ENCODE assay signal across 9 cellular contexts in the genomic region with DNA sequence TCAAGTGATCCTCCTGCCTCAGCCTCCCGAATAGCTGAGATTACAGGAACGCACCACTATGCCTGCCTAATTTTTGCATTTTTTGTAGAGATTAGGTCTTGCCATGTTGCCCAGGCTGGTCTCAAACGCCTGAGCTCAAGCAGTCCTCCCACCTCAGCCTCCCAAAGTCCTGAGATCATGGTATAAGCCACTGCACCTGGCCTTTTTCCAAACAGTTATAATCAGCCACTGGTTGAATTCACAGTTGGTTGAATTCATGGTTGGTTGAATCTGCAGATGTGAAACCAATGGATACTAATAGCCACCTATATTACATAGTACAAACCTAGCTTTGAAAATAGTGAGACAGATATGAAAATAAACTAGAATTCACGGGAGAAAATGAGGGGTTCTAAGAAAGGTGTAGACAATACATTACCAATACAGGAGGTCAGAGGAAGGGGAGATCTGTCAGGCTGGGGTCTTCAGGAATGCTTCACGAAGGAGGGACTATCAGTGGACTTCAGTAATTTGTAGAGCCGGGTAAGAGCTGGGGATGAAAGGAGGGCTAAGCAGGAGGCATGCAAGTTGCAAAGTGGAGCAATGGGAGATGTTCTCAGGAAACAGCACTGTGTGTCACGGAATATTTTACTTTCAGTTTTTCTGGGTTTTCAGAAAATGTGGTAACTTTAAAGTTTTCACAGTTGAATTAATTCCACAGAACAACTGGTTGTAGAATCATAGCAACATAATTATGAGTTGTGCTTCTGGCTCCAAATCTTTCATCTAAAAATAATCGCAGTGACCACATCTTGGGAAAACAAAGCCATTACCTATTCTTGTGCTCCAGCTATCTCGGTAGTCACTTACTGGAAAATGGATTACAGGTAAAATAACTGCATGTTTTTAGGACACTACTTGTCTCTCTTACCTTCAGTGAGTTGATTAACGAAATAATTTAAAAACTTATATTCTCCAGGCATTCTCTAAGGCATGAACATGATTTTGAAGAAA. TPM values are rescaled to one million over a fixed set of nuclear protein-coding genes. Genes with fewer than 3 reads are reported as not detected.
A peak's percentile ranks its signal among the peaks of the same experiment; 100 is the strongest.
DNase-seq lines count a peak whose midpoint lies in the region; ATAC-seq and TF ChIP-seq lines count a peak whose summit lies in the region.
"Had no signal": no experiment of that assay in that cellular context is flagged by ENCODE, and none has a peak within 500 bp of the region (broad histone marks: within the 10 kb centered on the region; RNA-seq: fewer than 3 reads in every experiment).

No MANE protein-coding gene starts in this region.

- no peak for DNase-seq in activated CD4-positive, alpha-beta T cell treated with anti-CD3 and anti-CD28 coated beads, Interleukin-2, amount 10 ng/mL, durations not matched to agents 7 days and 5 days
- DNase-seq in activated CD4-positive, alpha-beta T cell treated with anti-CD3 and anti-CD28 coated beads for 1 hour: no peak
- DNase-seq in coronary artery (ENCODE audit: low spot score) (no peak), NCI-H2081 (lab: John Stamatoyannopoulos, UW) (no peak), lower leg skin (ENCODE audit: low spot score in 2 of 2) (no peak)
- DNase-seq in stimulated activated naive CD8-positive, alpha-beta T cell treated with anti-CD3 and anti-CD28 coated beads, Interleukin-15, Interleukin-2, amounts not matched to agents 100 U/mL and 50 U/mL, for 24 hours: no peak

- H3K27me3 Mint-ChIP-seq in activated CD4-positive, alpha-beta T cell treated with anti-CD3 and anti-CD28 coated beads, Interleukin-2, amount 10 ng/mL, durations not matched to agents 7 days and 5 days: no peaks in the 10 kb centered on the region

- H3K4me3 Mint-ChIP-seq in activated CD4-positive, alpha-beta T cell treated with anti-CD3 and anti-CD28 coated beads, Interleukin-2, amount 10 ng/mL, durations not matched to agents 7 days and 5 days: peak overlapping the region; percentile 77

- intact Hi-C loops in lower leg skin (cut with DNase I; ENCODE audit: low total_unique reads): no loop called here

- WGBS in lower leg skin, 2 donors: 76 to 80% methylated on average over 10 of the region's 10 CpGs

- CTCF ChIA-PET in activated CD4-positive, alpha-beta T cell treated with anti-CD3 and anti-CD28 coated beads, Interleukin-2, amount 10 ng/mL, durations not matched to agents 7 days and 5 days (lab: Charles Lee): no interaction called here

- H3K27ac Mint-ChIP-seq in activated CD4-positive, alpha-beta T cell treated with anti-CD3 and anti-CD28 coated beads, Interleukin-2, amount 10 ng/mL, durations not matched to agents 7 days and 5 days: peak overlapping the region; percentile 84

- peak overlapping the region; percentile 14 for H3K4me3 ChIP-seq in coronary artery
- H3K4me3 ChIP-seq in lower leg skin (ENCODE audit: low read depth, poor library complexity, severe bottlenecking): no peak overlapping the region

- POLR2A ChIA-PET in activated CD4-positive, alpha-beta T cell treated with anti-CD3 and anti-CD28 coated beads, Interleukin-2, amount 10 ng/mL, durations not matched to agents 7 days and 5 days (lab: Charles Lee): no interaction called here

- no peak for TF ChIP-seq POLR2A in lower leg skin (IDR thresholded peaks at IDR 0.05)

- no peak for TF ChIP-seq CTCF in coronary artery (IDR thresholded peaks at IDR 0.05)
- TF ChIP-seq CTCF in lower leg skin (IDR thresholded peaks at IDR 0.05): no peak

- ATAC-seq in HG03066 (IDR thresholded peaks at IDR 0.05; ENCODE audit: low read depth, unreplicated experiment): peak; percentile 50
- peak; percentile 57 for ATAC-seq in stimulated activated naive CD8-positive, alpha-beta T cell treated with anti-CD3 and anti-CD28 coated beads, Interleukin-15, Interleukin-2, amounts not matched to agents 100 U/mL and 50 U/mL, for 24 hours
- ATAC-seq in HG03108 (IDR thresholded peaks at IDR 0.05; ENCODE audit: unreplicated experiment): no peak

- H3K36me3 Mint-ChIP-seq in activated CD4-positive, alpha-beta T cell treated with anti-CD3 and anti-CD28 coated beads, Interleukin-2, amount 10 ng/mL, durations not matched to agents 7 days and 5 days (ENCODE audit: low read depth): peaks cover 35% of the 10 kb centered on the region

- H3K4me1 Mint-ChIP-seq in activated CD4-positive, alpha-beta T cell treated with anti-CD3 and anti-CD28 coated beads, Interleukin-2, amount 10 ng/mL, durations not matched to agents 7 days and 5 days: peaks cover 58% of the 10 kb centered on the region

- H3K9me3 Mint-ChIP-seq in activated CD4-positive, alpha-beta T cell treated with anti-CD3 and anti-CD28 coated beads, Interleukin-2, amount 10 ng/mL, durations not matched to agents 7 days and 5 days: no peaks in the 10 kb centered on the region

- H3K27ac ChIP-seq in coronary artery: no peak overlapping the region
- H3K27ac ChIP-seq: KMS-11 had no signal

RNA-seq across cellular contexts. Expression of gene CEP85L, which starts 12.9 kb away (rescaled TPM):
- total RNA-seq in activated CD4-positive, alpha-beta T cell treated with anti-CD3 and anti-CD28 coated beads, Interleukin-2, amount 10 ng/mL, durations not matched to agents 7 days and 5 days: 10 to 100 TPM; 47.9 to 50.3 TPM
- total RNA-seq in lower leg skin: 1 to 10 TPM; 2.3 to 7.0 (median 6.6) TPM

Comparison
In these comparisons a context has a peak if more than half of its experiments do, and no peak if none do; other contexts are left out.
1. RNA of gene CEP85L, which starts 12.9 kb away (total RNA-seq): 47.9 to 50.3 TPM in activated CD4-positive, alpha-beta T cell treated with anti-CD3 and anti-CD28 coated beads, Interleukin-2, amount 10 ng/mL, durations not matched to agents 7 days and 5 days; 2.3 to 7.0 TPM in lower leg skin; every median in the first group is over 4 times any median in the second.